Comparison of ENCODE assay signal across 27 cellular contexts in the genomic region with DNA sequence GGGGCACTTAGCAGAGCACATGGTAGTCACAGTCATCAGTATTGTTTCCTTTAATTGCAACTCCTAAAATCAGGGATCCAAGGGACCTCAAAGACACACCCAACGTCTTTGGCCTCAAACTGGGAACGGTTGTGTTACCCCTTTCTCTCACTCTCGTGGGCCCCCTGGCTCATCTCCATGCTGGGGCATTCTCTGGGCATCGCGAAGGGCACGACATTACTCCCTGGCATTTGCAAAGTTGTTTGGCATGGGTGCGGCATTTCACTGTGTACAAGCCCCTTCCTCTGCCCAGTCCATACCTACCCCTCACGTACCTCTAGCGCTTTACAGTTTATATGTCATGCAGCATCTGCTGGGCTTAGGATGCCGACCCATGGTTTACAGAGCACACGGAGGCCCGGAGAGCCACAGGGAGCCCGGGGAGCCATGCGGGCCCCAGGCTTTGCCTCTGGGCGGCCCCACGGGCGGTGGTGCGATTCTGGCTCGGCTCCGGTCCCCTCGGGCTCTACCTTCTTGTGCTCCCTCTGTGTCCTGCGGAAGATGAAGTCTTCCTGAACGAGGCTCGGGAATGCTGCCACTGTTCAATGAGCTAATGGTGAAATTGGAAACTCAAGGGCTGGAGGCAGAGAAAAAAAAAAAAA. TPM values are rescaled to one million over a fixed set of nuclear protein-coding genes. Genes with fewer than 3 reads are reported as not detected.
DNase-seq lines count a peak whose midpoint lies in the region; ATAC-seq, FAIRE-seq and TF ChIP-seq lines count a peak whose summit lies in the region.
"Had no signal": no experiment of that assay in that cellular context is flagged by ENCODE, and none has a peak within 500 bp of the region (broad histone marks: within the 10 kb centered on the region; RNA-seq: fewer than 3 reads in every experiment).

No MANE protein-coding gene starts in this region.

- no peak overlapping the region for H4K91ac ChIP-seq in H1 (replicated peaks; ENCODE audit: insufficient read length, low read length)

- H3K4me3 ChIP-seq in GM23338 (no peak overlapping the region), H1 (ENCODE audit: extremely low read depth in 1 of 4, insufficient read depth in 2 of 4, low read depth in 3 of 4, low read length in 4 of 4) (no peak overlapping the region), neural progenitor cell (no peak overlapping the region), upper lobe of right lung (no peak overlapping the region)
- H3K4me3 ChIP-seq: A549; BLaER1 treated with 17β-estradiol and CSF1 and Interleukin-3, amounts not matched to agents 10 nM and 100 nM; GM23248; MG63 had no signal

- H3K9ac ChIP-seq in H1 (replicated peaks in 1 of 4; ENCODE audit: extremely low read depth in 1 of 4, low read depth in 3 of 4, low read length in 3 of 4) (no peak overlapping the region), neural progenitor cell (no peak overlapping the region)
- H3K9ac ChIP-seq: BLaER1 treated with 17β-estradiol and CSF1 and Interleukin-3, amounts not matched to agents 10 nM and 100 nM; GM23248 had no signal

- H2BK20ac ChIP-seq in H1 (ENCODE audit: low read length), result no peak overlapping the region

- POLR2A ChIA-PET in H1 (lab: Charles Lee; ENCODE audit: partially characterized antibody), result no interaction called here

- H2BK12ac ChIP-seq in H1 (ENCODE audit: low read depth, low read length), result no peak overlapping the region

- H4K20me1 ChIP-seq in GM23338 (replicated peaks; ENCODE audit: insufficient read depth) (no peaks in the 10 kb centered on the region), H1 (replicated peaks in 1 of 2; ENCODE audit: control insufficient read depth in 1 of 2, insufficient read depth in 2 of 2, low read length in 2 of 2) (peaks cover 0 to 4% of the 10 kb centered on the region in 2 experiments), neural progenitor cell (ENCODE audit: low read depth) (no peaks in the 10 kb centered on the region)
- H4K20me1 ChIP-seq: BLaER1 treated with 17β-estradiol and CSF1 and Interleukin-3, amounts not matched to agents 10 nM and 100 nM had no signal

- no peak overlapping the region for H3K4me3 Mint-ChIP-seq in GM23338
- H3K4me3 Mint-ChIP-seq in neural progenitor cell, result no peak overlapping the region
- H3K4me3 Mint-ChIP-seq: CD4-positive, alpha-beta memory T cell had no signal

- H3K9me3 Mint-ChIP-seq in GM23338 (no peaks in the 10 kb centered on the region), neural progenitor cell (no peaks in the 10 kb centered on the region)
- H3K9me3 Mint-ChIP-seq: CD4-positive, alpha-beta memory T cell had no signal

- no peak for DNase-seq in GM23338 (ENCODE audit: low spot score)
- no peak for DNase-seq in H1 (ENCODE audit: low read depth in 1 of 2, low spot score in 2 of 2)
- DNase-seq in neural progenitor cell (ENCODE audit: low spot score), result peak; percentile 23
- DNase-seq in upper lobe of right lung, result peak; percentile 49
- DNase-seq in COLO829 (ENCODE audit: low spot score), result no peak
- no peak for DNase-seq in DMS53 treated with DMSO at 0.1 percent for 48 hours (lab: John Stamatoyannopoulos, UW; ENCODE audit: unreplicated experiment)
- DNase-seq: AML-193; Caco-2; CD4-positive, alpha-beta memory T cell; DND-41; GM23248; HCEC 1CT; IMR-90; KG1; MG63; NCI-H1105 treated with DMSO at 0.1 percent for 48 hours; NCI-H146; NCI-H2029; NCI-H2227 treated with DMSO at 0.1 percent for 48 hours; NCI-H526 treated with DMSO at 0.1 percent for 48 hours; SHP77 treated with DMSO at 0.1 percent for 48 hours had no signal

- no peak overlapping the region for H3K18ac ChIP-seq in H1 (ENCODE audit: extremely low read depth, low read length)

- H3K27ac Mint-ChIP-seq in GM23338, result no peak overlapping the region
- H3K27ac Mint-ChIP-seq in neural progenitor cell, result no peak overlapping the region
- H3K27ac Mint-ChIP-seq: CD4-positive, alpha-beta memory T cell had no signal

- H3K36me3 ChIP-seq in GM23338 (ENCODE audit: insufficient read depth) (no peaks in the 10 kb centered on the region), H1 (ENCODE audit: control insufficient read depth in 2 of 4, insufficient read depth in 4 of 4, low read length in 3 of 4) (no peaks in the 10 kb centered on the region; a peak in 1 of 8 replicates), neural progenitor cell (no peaks in the 10 kb centered on the region), upper lobe of right lung (no peaks in the 10 kb centered on the region)
- H3K36me3 ChIP-seq: BLaER1 treated with 17β-estradiol and CSF1 and Interleukin-3, amounts not matched to agents 10 nM and 100 nM; MG63 had no signal

- no peak for TF ChIP-seq RAD21 in H1 (IDR thresholded peaks at IDR 0.05 in 1 of 2, conservative IDR thresholded peaks at IDR 0.05 in 1 of 2; ENCODE audit: low read depth in 2 of 2, low read length in 2 of 2)

- H3K79me1 ChIP-seq in H1 (ENCODE audit: low read depth, low read length), result no peaks in the 10 kb centered on the region

- intact Hi-C loops in upper lobe of right lung (cut with DNase I), result no loop called here

- peak; percentile 70 for ATAC-seq in GM23338
- ATAC-seq in upper lobe of right lung, result no peak
- no peak for ATAC-seq in HG03432 (IDR thresholded peaks at IDR 0.05; ENCODE audit: unreplicated experiment)
- ATAC-seq: A549, Panc1 had no signal

- no peaks in the 10 kb centered on the region for H3K4me1 ChIP-seq in GM23338 (ENCODE audit: insufficient read depth)
- H3K4me1 ChIP-seq in H1 (replicated peaks in 1 of 4; ENCODE audit: control insufficient read depth in 3 of 4, insufficient read depth in 4 of 4, low read length in 3 of 4), result peaks cover 0 to 2% (median 0%) of the 10 kb centered on the region in 4 experiments; a peak in 4 of 7 replicates
- peaks cover 10% of the 10 kb centered on the region for H3K4me1 ChIP-seq in neural progenitor cell
- H3K4me1 ChIP-seq in upper lobe of right lung, result no peaks in the 10 kb centered on the region
- H3K4me1 ChIP-seq: A549; BLaER1 treated with 17β-estradiol and CSF1 and Interleukin-3, amounts not matched to agents 10 nM and 100 nM; Caco-2 had no signal

- no peaks in the 10 kb centered on the region for H3K23me2 ChIP-seq in H1 (ENCODE audit: low read depth, low read length)

- H3K27me3 ChIP-seq in GM23338 (ENCODE audit: insufficient read depth), result no peaks in the 10 kb centered on the region
- peaks cover 0 to 3% (median 0%) of the 10 kb centered on the region in 4 experiments; a peak in 1 of 7 replicates for H3K27me3 ChIP-seq in H1 (replicated peaks in 1 of 4; ENCODE audit: control insufficient read depth in 3 of 4, extremely low read depth in 1 of 4, insufficient read depth in 3 of 4, low read length in 3 of 4)
- H3K27me3 ChIP-seq in neural progenitor cell, result peaks cover 9% of the 10 kb centered on the region
- H3K27me3 ChIP-seq in upper lobe of right lung, result peaks cover 29% of the 10 kb centered on the region
- H3K27me3 ChIP-seq: BLaER1 treated with 17β-estradiol and CSF1 and Interleukin-3, amounts not matched to agents 10 nM and 100 nM had no signal

- 90% methylated on average over 24 of the region's 24 CpGs; no CpG with 5 or more reads in 1 of the 2 experiments for WGBS in H1 (ENCODE audit: extremely low coverage in 1 of 2, insufficient coverage in 1 of 2, insufficient read length in 1 of 2, insufficient replicate concordance in 2 of 2, low coverage in 1 of 2, low lambda C conversion rate in 2 of 2, missing lambda C conversion rate in 1 of 2), 2 experiments

- H3K79me2 ChIP-seq in GM23338 (replicated peaks; ENCODE audit: insufficient read depth), result no peaks in the 10 kb centered on the region
- no peaks in the 10 kb centered on the region for H3K79me2 ChIP-seq in H1 (ENCODE audit: control insufficient read depth in 1 of 2, insufficient read depth in 2 of 2, low read length in 2 of 2)
- no peaks in the 10 kb centered on the region for H3K79me2 ChIP-seq in neural progenitor cell (ENCODE audit: low read depth)

- H3K56ac ChIP-seq in H1 (replicated peaks; ENCODE audit: insufficient read length, low read depth, low read length), result no peak overlapping the region

- no peak for TF ChIP-seq EP300 in H1 (IDR thresholded peaks at IDR 0.05; ENCODE audit: borderline replicate concordance in 1 of 2, low read depth in 2 of 2, low read length in 2 of 2)

- no peak overlapping the region for H4K8ac ChIP-seq in H1 (ENCODE audit: extremely low read depth, insufficient read depth, low read length)

- H3K27ac ChIP-seq in GM23338 (ENCODE audit: low read depth) (no peak overlapping the region), H1 (ENCODE audit: low read depth, low read length) (no peak overlapping the region), neural progenitor cell (no peak overlapping the region), upper lobe of right lung (no peak overlapping the region)
- H3K27ac ChIP-seq: A549; BLaER1 treated with 17β-estradiol and CSF1 and Interleukin-3, amounts not matched to agents 10 nM and 100 nM; GM23248; RWPE1 had no signal

- no peak overlapping the region for H2BK15ac ChIP-seq in H1 (ENCODE audit: low read length)

- H2AFZ ChIP-seq in GM23338 (peak overlapping the region; percentile 14; the same call in 1 of the 2 replicates), H1 (ENCODE audit: low read length) (0 out of 2 replicates have a peak overlapping the region, but pooled peaks have one; percentile 50), neural progenitor cell (replicated peaks) (no peak overlapping the region)
- H2AFZ ChIP-seq: GM23248 had no signal

- H3K27me3 Mint-ChIP-seq in GM23338 (ENCODE audit: insufficient read depth, low read depth, poor library complexity) (no peaks in the 10 kb centered on the region), neural progenitor cell (ENCODE audit: insufficient read depth, low read depth) (peaks cover 13% of the 10 kb centered on the region)

- no peak for TF ChIP-seq POLR2A in H1 (IDR thresholded peaks at IDR 0.05; ENCODE audit: control extremely low read depth in 1 of 2, low read depth in 2 of 2, low read length in 2 of 2)

- no peak for TF ChIP-seq CTCF in GM23338 (conservative IDR thresholded peaks at IDR 0.05; ENCODE audit: low read depth in 2 of 2)
- no peak for TF ChIP-seq CTCF in H1 (IDR thresholded peaks at IDR 0.05; ENCODE audit: control extremely low read depth in 1 of 3, insufficient read depth in 1 of 3, low read depth in 1 of 3, low read length in 3 of 3)
- no peak for TF ChIP-seq CTCF in neural progenitor cell (IDR thresholded peaks at IDR 0.05)
- no peak for TF ChIP-seq CTCF in upper lobe of right lung (IDR thresholded peaks at IDR 0.05)

- H3F3A ChIP-seq in GM23338 (replicated peaks; ENCODE audit: low read depth), result no peaks in the 10 kb centered on the region
- H3F3A ChIP-seq in neural progenitor cell (ENCODE audit: low read depth), result no peaks in the 10 kb centered on the region

- H3K36me3 Mint-ChIP-seq in GM23338 (ENCODE audit: low read depth) (no peaks in the 10 kb centered on the region), neural progenitor cell (no peaks in the 10 kb centered on the region)
- H3K36me3 Mint-ChIP-seq: CD4-positive, alpha-beta memory T cell had no signal

- CTCF ChIA-PET in H1 (lab: Charles Lee; ENCODE audit: partially characterized antibody), result interaction anchor here (0.7 to 4.9 kb wide), 4 partner anchors 9 to 104 kb away, joined by 3 to 22 read pairs (median 3); no protein-coding TSS in a partner anchor

- H3K4ac ChIP-seq in H1 (replicated peaks; ENCODE audit: insufficient read length, low read depth, low read length), result no peak overlapping the region

- H3K9me2 ChIP-seq in GM23338 (ENCODE audit: insufficient read depth), result no peaks in the 10 kb centered on the region

- no peak overlapping the region for H3K4me2 ChIP-seq in GM23338
- H3K4me2 ChIP-seq in H1 (ENCODE audit: insufficient read depth in 1 of 2, low read depth in 2 of 2, low read length in 2 of 2), result no peak overlapping the region
- no peak overlapping the region for H3K4me2 ChIP-seq in neural progenitor cell
- H3K4me2 ChIP-seq: A549; BLaER1 treated with 17β-estradiol and CSF1 and Interleukin-3, amounts not matched to agents 10 nM and 100 nM had no signal

- H3K9me3 ChIP-seq in H1 (ENCODE audit: insufficient read depth in 2 of 2, low read depth in 1 of 2, low read length in 1 of 2) (no peaks in the 10 kb centered on the region), neural progenitor cell (ENCODE audit: low read depth) (no peaks in the 10 kb centered on the region), upper lobe of right lung (no peaks in the 10 kb centered on the region)
- H3K9me3 ChIP-seq: A549; BLaER1 treated with 17β-estradiol and CSF1 and Interleukin-3, amounts not matched to agents 10 nM and 100 nM; Caco-2; MG63 had no signal

- H3K14ac ChIP-seq in H1 (ENCODE audit: insufficient read length), result no peak overlapping the region

- H2BK5ac ChIP-seq in H1 (ENCODE audit: low read depth, low read length), result no peak overlapping the region

- no peak overlapping the region for H3K23ac ChIP-seq in H1 (ENCODE audit: insufficient read length)

- no peak overlapping the region for H2BK120ac ChIP-seq in H1 (replicated peaks; ENCODE audit: low read depth, low read length)

- FAIRE-seq in H1 (lab: Jason Lieb, UNC), result no peak
- FAIRE-seq: A549 had no signal

- no peak overlapping the region for H2AK5ac ChIP-seq in H1 (ENCODE audit: low read depth, low read length)

- no peak overlapping the region for H4K5ac ChIP-seq in H1 (ENCODE audit: insufficient read length, low read depth, low read length)

- peaks cover 3% of the 10 kb centered on the region for H3K4me1 Mint-ChIP-seq in GM23338
- peaks cover 3% of the 10 kb centered on the region for H3K4me1 Mint-ChIP-seq in neural progenitor cell
- H3K4me1 Mint-ChIP-seq: CD4-positive, alpha-beta memory T cell had no signal

RNA-seq across cellular contexts. Expression of a gene that starts 21.9 kb away (rescaled TPM):
- total RNA-seq in GM23338 (2014; rRNA removed; shearing (Covaris generic)), result not detected in 2 replicates
- polyA plus RNA-seq in GM23338 (2016; fragmentation: Nextera tagmentation; extraction: Ambion mirVana) (not detected in 2 replicates), H1 (2011; rRNA removed) (not detected in 2 replicates)
- total RNA-seq in H1 (2021; fragmentation: NEBNext Ultra II Directional; extraction: Animal tissue kit (Norgen Biotek cat#: 25700)), result not detected in 2 replicates
- not detected for polyA plus RNA-seq in H1 (2011; cell fraction: cytosol; rRNA removed)
- not detected for polyA plus RNA-seq in H1 (2011; cell fraction: nucleus; rRNA removed)
- not detected in 4 replicates for polyA plus RNA-seq in H1 (2012, experiment 1 of 2)
- not detected for polyA plus RNA-seq in H1 (2012, experiment 2 of 2)
- polyA plus RNA-seq in H1 (2013, experiment 1 of 2), result 0.04 TPM
- not detected for polyA plus RNA-seq in H1 (2013, experiment 2 of 2)
- polyA minus RNA-seq in H1 (2011; rRNA and poly(A)+ RNA removed), result not detected in 2 replicates
- polyA minus RNA-seq in H1 (2011; cell fraction: cytosol; rRNA and poly(A)+ RNA removed), result not detected
- not detected for polyA minus RNA-seq in H1 (2011; cell fraction: nucleus; rRNA and poly(A)+ RNA removed)
- total RNA-seq in neural progenitor cell (ENCODE audit: low replicate concordance) (not detected in 2 replicates), upper lobe of right lung (not detected)
- total RNA-seq: Caco-2; CD4-positive, alpha-beta memory T cell; GM23248; IMR-90; NCI-H460 had no signal
- polyA plus RNA-seq: A549; CD4-positive, alpha-beta memory T cell; GM23248; IMR-90 had no signal

RNA-seq across cellular contexts. Expression of a gene that starts 50.4 kb away (rescaled TPM):
- 20.3 and 28.5 TPM in 2 replicates for total RNA-seq in GM23338 (2014; rRNA removed; shearing (Covaris generic))
- polyA plus RNA-seq in GM23338 (2016; fragmentation: Nextera tagmentation; extraction: Ambion mirVana) (63.5 and 67.7 TPM in 2 replicates), H1 (2011; rRNA removed) (36.4 and 43.9 TPM in 2 replicates)
- 44.0 and 46.2 TPM in 2 replicates for total RNA-seq in H1 (2021; fragmentation: NEBNext Ultra II Directional; extraction: Animal tissue kit (Norgen Biotek cat#: 25700))
- polyA plus RNA-seq in H1 (2011; cell fraction: cytosol; rRNA removed), result 46.2 TPM
- polyA plus RNA-seq in H1 (2011; cell fraction: nucleus; rRNA removed), result 60.2 TPM
- 37.7 to 46.9 TPM (median 40.6 TPM) in 4 replicates for polyA plus RNA-seq in H1 (2012, experiment 1 of 2)
- polyA plus RNA-seq in H1 (2012, experiment 2 of 2), result 54.8 TPM
- 39.2 TPM for polyA plus RNA-seq in H1 (2013, experiment 1 of 2)
- polyA plus RNA-seq in H1 (2013, experiment 2 of 2), result 39.3 TPM
- 17.0 and 23.3 TPM in 2 replicates for polyA minus RNA-seq in H1 (2011; rRNA and poly(A)+ RNA removed)
- 18.9 TPM for polyA minus RNA-seq in H1 (2011; cell fraction: cytosol; rRNA and poly(A)+ RNA removed)
- polyA minus RNA-seq in H1 (2011; cell fraction: nucleus; rRNA and poly(A)+ RNA removed), result 16.5 TPM
- total RNA-seq in neural progenitor cell (ENCODE audit: low replicate concordance) (31.7 and 37.1 TPM in 2 replicates), upper lobe of right lung (21.5 TPM)

Comparison
In these comparisons a context has a peak if more than half of its experiments do, and no peak if none do; other contexts are left out.
1. DNase-seq: peak in neural progenitor cell (single experiment) and upper lobe of right lung (single experiment); none in GM23338 (single experiment), H1 (0 of 2), COLO829 (single experiment) and DMS53 treated with DMSO at 0.1 percent for 48 hours (single experiment).